Comparison of ENCODE assay signal across 1 cellular context in the genomic region with DNA sequence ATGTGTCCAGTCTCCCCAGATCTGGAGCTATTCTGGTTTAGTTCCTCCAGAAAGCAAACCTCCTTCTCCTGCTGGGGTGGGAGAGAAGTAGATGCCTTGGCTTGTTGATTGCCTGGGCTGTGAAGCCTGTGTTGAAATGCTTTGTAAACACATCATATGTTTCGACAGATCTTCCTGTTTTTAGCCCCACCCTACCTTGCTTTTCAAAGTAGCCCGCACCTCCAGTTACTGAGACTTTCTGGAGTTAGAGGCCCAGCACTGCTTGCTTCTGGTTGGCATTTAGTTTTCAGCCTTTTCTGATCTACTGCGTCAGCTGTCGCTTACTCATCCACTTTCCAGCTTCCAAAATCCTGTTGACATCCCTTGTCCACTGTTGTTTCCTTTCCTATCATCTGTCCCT.
TF ChIP-seq lines count a peak whose summit lies in the region.

No MANE protein-coding gene starts in this region.

TF ChIP-seq in HepG2, 621 proteins besides CTCF, POLR2A, EP300 and RAD21 (continued from another document and continues in another):
- TF ChIP-seq, protein P1, sequence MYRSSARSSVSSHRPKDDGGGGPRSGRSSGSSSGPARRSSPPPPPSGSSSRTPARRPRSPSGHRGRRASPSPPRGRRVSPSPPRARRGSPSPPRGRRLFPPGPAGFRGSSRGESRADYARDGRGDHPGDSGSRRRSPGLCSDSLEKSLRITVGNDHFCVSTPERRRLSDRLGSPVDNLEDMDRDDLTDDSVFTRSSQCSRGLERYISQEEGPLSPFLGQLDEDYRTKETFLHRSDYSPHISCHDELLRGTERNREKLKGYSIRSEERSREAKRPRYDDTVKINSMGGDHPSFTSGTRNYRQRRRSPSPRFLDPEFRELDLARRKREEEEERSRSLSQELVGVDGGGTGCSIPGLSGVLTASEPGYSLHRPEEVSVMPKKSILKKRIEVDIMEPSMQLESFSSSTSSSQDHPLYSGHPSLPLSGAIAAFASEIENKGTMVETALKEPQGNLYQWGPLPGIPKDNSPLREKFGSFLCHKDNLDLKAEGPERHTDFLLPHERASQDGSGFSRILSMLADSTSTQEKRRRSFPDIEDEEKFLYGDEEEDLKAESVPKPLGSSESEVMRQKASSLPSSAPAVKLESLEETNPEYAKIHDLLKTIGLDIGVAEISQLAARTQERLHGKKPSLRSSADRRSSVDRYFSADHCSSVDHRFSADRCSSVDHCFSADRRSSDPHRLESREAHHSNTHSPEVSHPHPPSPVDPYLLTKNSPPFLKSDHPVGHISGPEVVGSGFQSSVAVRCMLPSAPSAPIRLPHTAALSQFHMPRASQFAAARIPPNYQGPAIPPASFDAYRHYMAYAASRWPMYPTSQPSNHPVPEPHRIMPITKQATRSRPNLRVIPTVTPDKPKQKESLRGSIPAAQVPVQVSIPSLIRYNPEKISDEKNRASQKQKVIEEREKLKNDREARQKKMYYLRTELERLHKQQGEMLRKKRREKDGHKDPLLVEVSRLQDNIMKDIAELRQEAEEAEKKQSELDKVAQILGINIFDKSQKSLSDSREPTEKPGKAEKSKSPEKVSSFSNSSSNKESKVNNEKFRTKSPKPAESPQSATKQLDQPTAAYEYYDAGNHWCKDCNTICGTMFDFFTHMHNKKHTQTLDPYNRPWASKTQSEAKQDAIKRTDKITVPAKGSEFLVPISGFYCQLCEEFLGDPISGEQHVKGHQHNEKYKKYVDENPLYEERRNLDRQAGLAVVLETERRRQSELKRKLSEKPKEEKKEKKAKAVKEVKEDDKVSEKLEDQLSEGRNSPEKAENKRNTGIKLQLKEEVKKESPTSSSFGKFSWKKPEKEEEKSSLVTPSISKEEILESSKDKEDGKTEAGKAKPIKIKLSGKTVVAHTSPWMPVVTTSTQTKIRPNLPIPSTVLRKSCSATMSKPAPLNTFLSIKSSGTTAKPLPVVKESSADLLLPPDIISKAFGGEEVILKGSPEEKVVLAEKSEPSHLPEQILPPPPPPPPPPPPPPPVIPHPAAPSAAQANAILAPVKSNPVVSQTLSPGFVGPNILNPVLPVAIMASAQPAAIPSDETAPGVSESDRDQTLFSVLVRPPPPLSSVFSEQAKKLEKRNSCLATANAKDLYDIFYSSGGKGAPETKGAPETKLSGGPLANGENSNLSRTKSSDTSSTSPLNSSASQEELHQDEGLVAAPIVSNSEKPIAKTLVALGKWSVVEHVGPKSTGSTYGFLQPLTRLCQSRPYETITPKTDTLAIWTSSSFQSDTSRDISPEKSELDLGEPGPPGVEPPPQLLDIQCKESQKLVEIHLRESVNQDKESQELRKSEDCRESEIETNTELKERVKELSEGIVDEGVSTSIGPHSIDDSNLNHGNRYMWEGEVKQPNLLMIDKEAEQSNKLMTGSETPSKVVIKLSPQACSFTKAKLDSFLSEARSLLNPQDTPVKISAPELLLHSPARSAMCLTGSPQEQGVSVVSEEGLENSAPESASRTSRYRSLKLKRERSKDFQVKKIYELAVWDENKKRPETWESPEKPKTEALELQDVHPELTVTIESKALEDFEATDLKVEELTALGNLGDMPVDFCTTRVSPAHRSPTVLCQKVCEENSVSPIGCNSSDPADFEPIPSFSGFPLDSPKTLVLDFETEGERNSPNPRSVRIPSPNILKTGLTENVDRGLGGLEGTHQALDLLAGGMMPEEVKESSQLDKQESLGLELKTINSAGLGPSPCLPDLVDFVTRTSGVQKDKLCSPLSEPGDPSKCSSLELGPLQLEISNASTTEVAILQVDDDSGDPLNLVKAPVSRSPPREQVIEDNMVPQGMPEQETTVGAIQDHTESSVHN (CRISPR knock-in tag; IDR thresholded peaks at IDR 0.05): no peak
- TF ChIP-seq, protein P2, sequence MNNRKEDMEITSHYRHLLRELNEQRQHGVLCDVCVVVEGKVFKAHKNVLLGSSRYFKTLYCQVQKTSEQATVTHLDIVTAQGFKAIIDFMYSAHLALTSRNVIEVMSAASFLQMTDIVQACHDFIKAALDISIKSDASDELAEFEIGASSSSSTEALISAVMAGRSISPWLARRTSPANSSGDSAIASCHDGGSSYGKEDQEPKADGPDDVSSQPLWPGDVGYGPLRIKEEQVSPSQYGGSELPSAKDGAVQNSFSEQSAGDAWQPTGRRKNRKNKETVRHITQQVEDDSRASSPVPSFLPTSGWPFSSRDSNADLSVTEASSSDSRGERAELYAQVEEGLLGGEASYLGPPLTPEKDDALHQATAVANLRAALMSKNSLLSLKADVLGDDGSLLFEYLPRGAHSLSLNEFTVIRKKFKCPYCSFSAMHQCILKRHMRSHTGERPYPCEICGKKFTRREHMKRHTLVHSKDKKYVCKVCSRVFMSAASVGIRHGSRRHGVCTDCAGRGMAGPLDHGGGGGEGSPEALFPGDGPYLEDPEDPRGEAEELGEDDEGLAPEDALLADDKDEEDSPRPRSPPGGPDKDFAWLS (CRISPR knock-in tag; IDR thresholded peaks at IDR 0.05; ENCODE audit: borderline replicate concordance): no peak
- TF ChIP-seq, protein P3, sequence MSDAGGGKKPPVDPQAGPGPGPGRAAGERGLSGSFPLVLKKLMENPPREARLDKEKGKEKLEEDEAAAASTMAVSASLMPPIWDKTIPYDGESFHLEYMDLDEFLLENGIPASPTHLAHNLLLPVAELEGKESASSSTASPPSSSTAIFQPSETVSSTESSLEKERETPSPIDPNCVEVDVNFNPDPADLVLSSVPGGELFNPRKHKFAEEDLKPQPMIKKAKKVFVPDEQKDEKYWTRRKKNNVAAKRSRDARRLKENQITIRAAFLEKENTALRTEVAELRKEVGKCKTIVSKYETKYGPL (CRISPR knock-in tag; IDR thresholded peaks at IDR 0.05): no peak
- TF ChIP-seq ZNF746 (CRISPR knock-in tag; IDR thresholded peaks at IDR 0.05) (no peak), SALL2 (CRISPR knock-in tag; IDR thresholded peaks at IDR 0.05) (no peak), ZBTB8A (CRISPR knock-in tag; IDR thresholded peaks at IDR 0.05; ENCODE audit: borderline replicate concordance, low read depth) (no peak), MEIS2 (CRISPR knock-in tag; IDR thresholded peaks at IDR 0.05) (no peak), SRY (CRISPR knock-in tag; IDR thresholded peaks at IDR 0.05) (no peak), NFE2L1 (CRISPR knock-in tag; IDR thresholded peaks at IDR 0.05; ENCODE audit: borderline replicate concordance) (no peak), TEAD3 (CRISPR knock-in tag; optimal IDR thresholded peaks at IDR 0.05; ENCODE audit: borderline replicate concordance) (no peak), IRX3 (CRISPR knock-in tag; IDR thresholded peaks at IDR 0.05; ENCODE audit: borderline replicate concordance, low read depth) (no peak), JUNB (CRISPR knock-in tag; IDR thresholded peaks at IDR 0.05; ENCODE audit: borderline replicate concordance) (no peak), SP5 (CRISPR knock-in tag; IDR thresholded peaks at IDR 0.05; ENCODE audit: borderline replicate concordance, low read depth) (0 out of 2 replicates have a peak, but pooled peaks have one; percentile 49), GABPB1 (CRISPR knock-in tag; IDR thresholded peaks at IDR 0.05) (peak; percentile 39; the same call in 1 of the 2 replicates), ZNF720 (CRISPR knock-in tag; IDR thresholded peaks at IDR 0.05) (no peak), AHR (CRISPR knock-in tag; IDR thresholded peaks at IDR 0.05) (no peak), NR2F1 (CRISPR knock-in tag; IDR thresholded peaks at IDR 0.05) (no peak), ATF7 (IDR thresholded peaks at IDR 0.05) (no peak), ATF7 (CRISPR knock-in tag; IDR thresholded peaks at IDR 0.05) (no peak), MBNL3 (CRISPR knock-in tag; conservative IDR thresholded peaks at IDR 0.05) (no peak), NFKBIZ (CRISPR knock-in tag; IDR thresholded peaks at IDR 0.05) (no peak)
- TF ChIP-seq, protein P4, sequence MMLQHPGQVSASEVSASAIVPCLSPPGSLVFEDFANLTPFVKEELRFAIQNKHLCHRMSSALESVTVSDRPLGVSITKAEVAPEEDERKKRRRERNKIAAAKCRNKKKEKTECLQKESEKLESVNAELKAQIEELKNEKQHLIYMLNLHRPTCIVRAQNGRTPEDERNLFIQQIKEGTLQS (CRISPR knock-in tag; IDR thresholded peaks at IDR 0.05): no peak
- TF ChIP-seq, protein P5, sequence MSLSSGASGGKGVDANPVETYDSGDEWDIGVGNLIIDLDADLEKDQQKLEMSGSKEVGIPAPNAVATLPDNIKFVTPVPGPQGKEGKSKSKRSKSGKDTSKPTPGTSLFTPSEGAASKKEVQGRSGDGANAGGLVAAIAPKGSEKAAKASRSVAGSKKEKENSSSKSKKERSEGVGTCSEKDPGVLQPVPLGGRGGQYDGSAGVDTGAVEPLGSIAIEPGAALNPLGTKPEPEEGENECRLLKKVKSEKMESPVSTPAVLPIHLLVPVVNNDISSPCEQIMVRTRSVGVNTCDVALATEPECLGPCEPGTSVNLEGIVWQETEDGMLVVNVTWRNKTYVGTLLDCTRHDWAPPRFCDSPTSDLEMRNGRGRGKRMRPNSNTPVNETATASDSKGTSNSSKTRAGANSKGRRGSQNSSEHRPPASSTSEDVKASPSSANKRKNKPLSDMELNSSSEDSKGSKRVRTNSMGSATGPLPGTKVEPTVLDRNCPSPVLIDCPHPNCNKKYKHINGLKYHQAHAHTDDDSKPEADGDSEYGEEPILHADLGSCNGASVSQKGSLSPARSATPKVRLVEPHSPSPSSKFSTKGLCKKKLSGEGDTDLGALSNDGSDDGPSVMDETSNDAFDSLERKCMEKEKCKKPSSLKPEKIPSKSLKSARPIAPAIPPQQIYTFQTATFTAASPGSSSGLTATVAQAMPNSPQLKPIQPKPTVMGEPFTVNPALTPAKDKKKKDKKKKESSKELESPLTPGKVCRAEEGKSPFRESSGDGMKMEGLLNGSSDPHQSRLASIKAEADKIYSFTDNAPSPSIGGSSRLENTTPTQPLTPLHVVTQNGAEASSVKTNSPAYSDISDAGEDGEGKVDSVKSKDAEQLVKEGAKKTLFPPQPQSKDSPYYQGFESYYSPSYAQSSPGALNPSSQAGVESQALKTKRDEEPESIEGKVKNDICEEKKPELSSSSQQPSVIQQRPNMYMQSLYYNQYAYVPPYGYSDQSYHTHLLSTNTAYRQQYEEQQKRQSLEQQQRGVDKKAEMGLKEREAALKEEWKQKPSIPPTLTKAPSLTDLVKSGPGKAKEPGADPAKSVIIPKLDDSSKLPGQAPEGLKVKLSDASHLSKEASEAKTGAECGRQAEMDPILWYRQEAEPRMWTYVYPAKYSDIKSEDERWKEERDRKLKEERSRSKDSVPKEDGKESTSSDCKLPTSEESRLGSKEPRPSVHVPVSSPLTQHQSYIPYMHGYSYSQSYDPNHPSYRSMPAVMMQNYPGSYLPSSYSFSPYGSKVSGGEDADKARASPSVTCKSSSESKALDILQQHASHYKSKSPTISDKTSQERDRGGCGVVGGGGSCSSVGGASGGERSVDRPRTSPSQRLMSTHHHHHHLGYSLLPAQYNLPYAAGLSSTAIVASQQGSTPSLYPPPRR (CRISPR knock-in tag; IDR thresholded peaks at IDR 0.05; ENCODE audit: borderline replicate concordance): no peak
- TF ChIP-seq, protein P6, sequence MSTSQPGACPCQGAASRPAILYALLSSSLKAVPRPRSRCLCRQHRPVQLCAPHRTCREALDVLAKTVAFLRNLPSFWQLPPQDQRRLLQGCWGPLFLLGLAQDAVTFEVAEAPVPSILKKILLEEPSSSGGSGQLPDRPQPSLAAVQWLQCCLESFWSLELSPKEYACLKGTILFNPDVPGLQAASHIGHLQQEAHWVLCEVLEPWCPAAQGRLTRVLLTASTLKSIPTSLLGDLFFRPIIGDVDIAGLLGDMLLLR (CRISPR knock-in tag; IDR thresholded peaks at IDR 0.05): no peak
- TF ChIP-seq, protein P7, sequence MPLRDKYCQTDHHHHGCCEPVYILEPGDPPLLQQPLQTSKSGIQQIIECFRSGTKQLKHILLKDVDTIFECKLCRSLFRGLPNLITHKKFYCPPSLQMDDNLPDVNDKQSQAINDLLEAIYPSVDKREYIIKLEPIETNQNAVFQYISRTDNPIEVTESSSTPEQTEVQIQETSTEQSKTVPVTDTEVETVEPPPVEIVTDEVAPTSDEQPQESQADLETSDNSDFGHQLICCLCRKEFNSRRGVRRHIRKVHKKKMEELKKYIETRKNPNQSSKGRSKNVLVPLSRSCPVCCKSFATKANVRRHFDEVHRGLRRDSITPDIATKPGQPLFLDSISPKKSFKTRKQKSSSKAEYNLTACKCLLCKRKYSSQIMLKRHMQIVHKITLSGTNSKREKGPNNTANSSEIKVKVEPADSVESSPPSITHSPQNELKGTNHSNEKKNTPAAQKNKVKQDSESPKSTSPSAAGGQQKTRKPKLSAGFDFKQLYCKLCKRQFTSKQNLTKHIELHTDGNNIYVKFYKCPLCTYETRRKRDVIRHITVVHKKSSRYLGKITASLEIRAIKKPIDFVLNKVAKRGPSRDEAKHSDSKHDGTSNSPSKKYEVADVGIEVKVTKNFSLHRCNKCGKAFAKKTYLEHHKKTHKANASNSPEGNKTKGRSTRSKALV (CRISPR knock-in tag; IDR thresholded peaks at IDR 0.05): no peak
- TF ChIP-seq, protein P8, sequence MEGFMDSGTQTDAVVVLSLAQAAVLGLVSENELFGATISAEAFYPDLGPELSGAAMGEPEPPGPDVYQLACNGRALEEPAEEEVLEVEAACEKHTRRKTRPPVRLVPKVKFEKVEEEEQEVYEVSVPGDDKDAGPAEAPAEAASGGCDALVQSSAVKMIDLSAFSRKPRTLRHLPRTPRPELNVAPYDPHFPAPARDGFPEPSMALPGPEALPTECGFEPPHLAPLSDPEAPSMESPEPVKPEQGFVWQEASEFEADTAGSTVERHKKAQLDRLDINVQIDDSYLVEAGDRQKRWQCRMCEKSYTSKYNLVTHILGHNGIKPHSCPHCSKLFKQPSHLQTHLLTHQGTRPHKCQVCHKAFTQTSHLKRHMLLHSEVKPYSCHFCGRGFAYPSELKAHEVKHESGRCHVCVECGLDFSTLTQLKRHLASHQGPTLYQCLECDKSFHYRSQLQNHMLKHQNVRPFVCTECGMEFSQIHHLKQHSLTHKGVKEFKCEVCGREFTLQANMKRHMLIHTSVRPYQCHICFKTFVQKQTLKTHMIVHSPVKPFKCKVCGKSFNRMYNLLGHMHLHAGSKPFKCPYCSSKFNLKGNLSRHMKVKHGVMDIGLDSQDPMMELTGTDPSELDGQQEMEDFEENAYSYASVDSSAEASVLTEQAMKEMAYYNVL (CRISPR knock-in tag; IDR thresholded peaks at IDR 0.05; ENCODE audit: borderline replicate concordance): no peak
- TF ChIP-seq, protein P9, sequence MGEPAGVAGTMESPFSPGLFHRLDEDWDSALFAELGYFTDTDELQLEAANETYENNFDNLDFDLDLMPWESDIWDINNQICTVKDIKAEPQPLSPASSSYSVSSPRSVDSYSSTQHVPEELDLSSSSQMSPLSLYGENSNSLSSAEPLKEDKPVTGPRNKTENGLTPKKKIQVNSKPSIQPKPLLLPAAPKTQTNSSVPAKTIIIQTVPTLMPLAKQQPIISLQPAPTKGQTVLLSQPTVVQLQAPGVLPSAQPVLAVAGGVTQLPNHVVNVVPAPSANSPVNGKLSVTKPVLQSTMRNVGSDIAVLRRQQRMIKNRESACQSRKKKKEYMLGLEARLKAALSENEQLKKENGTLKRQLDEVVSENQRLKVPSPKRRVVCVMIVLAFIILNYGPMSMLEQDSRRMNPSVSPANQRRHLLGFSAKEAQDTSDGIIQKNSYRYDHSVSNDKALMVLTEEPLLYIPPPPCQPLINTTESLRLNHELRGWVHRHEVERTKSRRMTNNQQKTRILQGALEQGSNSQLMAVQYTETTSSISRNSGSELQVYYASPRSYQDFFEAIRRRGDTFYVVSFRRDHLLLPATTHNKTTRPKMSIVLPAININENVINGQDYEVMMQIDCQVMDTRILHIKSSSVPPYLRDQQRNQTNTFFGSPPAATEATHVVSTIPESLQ (CRISPR knock-in tag; conservative IDR thresholded peaks at IDR 0.05): no peak
- TF ChIP-seq, protein P10, sequence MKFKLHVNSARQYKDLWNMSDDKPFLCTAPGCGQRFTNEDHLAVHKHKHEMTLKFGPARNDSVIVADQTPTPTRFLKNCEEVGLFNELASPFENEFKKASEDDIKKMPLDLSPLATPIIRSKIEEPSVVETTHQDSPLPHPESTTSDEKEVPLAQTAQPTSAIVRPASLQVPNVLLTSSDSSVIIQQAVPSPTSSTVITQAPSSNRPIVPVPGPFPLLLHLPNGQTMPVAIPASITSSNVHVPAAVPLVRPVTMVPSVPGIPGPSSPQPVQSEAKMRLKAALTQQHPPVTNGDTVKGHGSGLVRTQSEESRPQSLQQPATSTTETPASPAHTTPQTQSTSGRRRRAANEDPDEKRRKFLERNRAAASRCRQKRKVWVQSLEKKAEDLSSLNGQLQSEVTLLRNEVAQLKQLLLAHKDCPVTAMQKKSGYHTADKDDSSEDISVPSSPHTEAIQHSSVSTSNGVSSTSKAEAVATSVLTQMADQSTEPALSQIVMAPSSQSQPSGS (CRISPR knock-in tag; IDR thresholded peaks at IDR 0.05): no peak
